In genomic region chr5:53339962-53340540, GRCh38 we compare ENCODE assay signal across 19 cellular contexts.
"Had no signal": no experiment of that assay in that cellular context is flagged by ENCODE, and none has a peak within 500 bp of the region (broad histone marks: within the 10 kb centered on the region; RNA-seq: fewer than 3 reads in every experiment).

No MANE protein-coding gene starts in this region.

- H3K27ac ChIP-seq: gastrocnemius medialis, upper lobe of left lung had no signal

- ATAC-seq: activated CD8-positive, alpha-beta memory T cell treated with anti-CD3 and anti-CD28 coated beads, Interleukin-2, amount 10 ng/mL, durations not matched to agents 7 days and 5 days; gastrocnemius medialis; natural killer cell treated with Interleukin-12 subunit alpha and Interleukin-12 subunit beta and Interleukin-15 and Interleukin-18, amount 100 ng/mL, for 72 hours; stimulated activated naive CD8-positive, alpha-beta T cell treated with anti-CD3 and anti-CD28 coated beads, Interleukin-15, amount 100 ng/mL, for 72 hours had no signal

- H3K4me1 Mint-ChIP-seq: activated CD4-positive, alpha-beta memory T cell treated with anti-CD3 and anti-CD28 coated beads, Interleukin-2, amount 10 ng/mL, durations not matched to agents 7 days and 5 days; activated CD8-positive, alpha-beta memory T cell treated with anti-CD3 and anti-CD28 coated beads, Interleukin-2, amount 10 ng/mL, durations not matched to agents 7 days and 5 days; brain; central memory CD8-positive, alpha-beta T cell; stimulated activated naive CD8-positive, alpha-beta T cell treated with anti-CD3 and anti-CD28 coated beads, Interleukin-15, amount 100 ng/mL, for 72 hours had no signal

- H3K4me3 Mint-ChIP-seq: activated CD4-positive, alpha-beta memory T cell treated with anti-CD3 and anti-CD28 coated beads, Interleukin-2, amount 10 ng/mL, durations not matched to agents 7 days and 5 days; activated CD8-positive, alpha-beta memory T cell treated with anti-CD3 and anti-CD28 coated beads, Interleukin-2, amount 10 ng/mL, durations not matched to agents 7 days and 5 days; activated naive CD4-positive, alpha-beta T cell treated with anti-CD3 and anti-CD28 coated beads for 36 hours; brain; central memory CD8-positive, alpha-beta T cell; dendritic cell treated with granulocyte-macrophage colony-stimulating factor and Interleukin-4, amounts not matched to agents 40 ng/mL and 50 ng/mL, for 4 days; natural killer cell treated with Interleukin-12 subunit alpha and Interleukin-12 subunit beta and Interleukin-15 and Interleukin-18, amount 100 ng/mL, for 72 hours; stimulated activated naive CD8-positive, alpha-beta T cell treated with anti-CD3 and anti-CD28 coated beads, Interleukin-15, amount 100 ng/mL, for 72 hours had no signal

- H3K27ac Mint-ChIP-seq: activated CD4-positive, alpha-beta memory T cell treated with anti-CD3 and anti-CD28 coated beads, Interleukin-2, amount 10 ng/mL, durations not matched to agents 7 days and 5 days; activated CD8-positive, alpha-beta memory T cell treated with anti-CD3 and anti-CD28 coated beads, Interleukin-2, amount 10 ng/mL, durations not matched to agents 7 days and 5 days; activated naive CD4-positive, alpha-beta T cell treated with anti-CD3 and anti-CD28 coated beads for 36 hours; activated T-helper 2 cell treated with anti-CD3 and anti-CD28 coated beads, Interferon-gamma antibody, Interleukin-2, Interleukin-4, amounts not matched to agents 10 μg/mL and 5 μg/mL and 100 μg/mL, durations not matched to agents 14 hours and 24 hours and 36 hours; brain; dendritic cell treated with granulocyte-macrophage colony-stimulating factor and Interleukin-4, amounts not matched to agents 40 ng/mL and 50 ng/mL, for 4 days; natural killer cell treated with Interleukin-12 subunit alpha and Interleukin-12 subunit beta and Interleukin-15 and Interleukin-18, amount 100 ng/mL, for 72 hours; stimulated activated naive CD8-positive, alpha-beta T cell treated with anti-CD3 and anti-CD28 coated beads, Interleukin-15, amount 100 ng/mL, for 72 hours had no signal

- H3K4me3 ChIP-seq: gastrocnemius medialis, upper lobe of left lung had no signal

- H3K27me3 Mint-ChIP-seq: activated CD4-positive, alpha-beta memory T cell treated with anti-CD3 and anti-CD28 coated beads, Interleukin-2, amount 10 ng/mL, durations not matched to agents 7 days and 5 days; brain; central memory CD8-positive, alpha-beta T cell; dendritic cell treated with granulocyte-macrophage colony-stimulating factor and Interleukin-4, amounts not matched to agents 40 ng/mL and 50 ng/mL, for 4 days; natural killer cell treated with Interleukin-12 subunit alpha and Interleukin-12 subunit beta and Interleukin-15 and Interleukin-18, amount 100 ng/mL, for 72 hours; stimulated activated naive CD8-positive, alpha-beta T cell treated with anti-CD3 and anti-CD28 coated beads, Interleukin-15, amount 100 ng/mL, for 72 hours had no signal

- H3K9me3 Mint-ChIP-seq: activated CD4-positive, alpha-beta memory T cell treated with anti-CD3 and anti-CD28 coated beads, Interleukin-2, amount 10 ng/mL, durations not matched to agents 7 days and 5 days; activated naive CD4-positive, alpha-beta T cell treated with anti-CD3 and anti-CD28 coated beads for 36 hours; activated T-helper 2 cell treated with anti-CD3 and anti-CD28 coated beads, Interferon-gamma antibody, Interleukin-2, Interleukin-4, amounts not matched to agents 10 μg/mL and 5 μg/mL and 100 μg/mL, durations not matched to agents 14 hours and 24 hours and 36 hours; central memory CD8-positive, alpha-beta T cell had no signal

- H3K36me3 ChIP-seq: gastrocnemius medialis, upper lobe of left lung had no signal

- H3K27me3 ChIP-seq: gastrocnemius medialis, upper lobe of left lung had no signal

- DNase-seq: activated CD4-positive, alpha-beta memory T cell treated with anti-CD3 and anti-CD28 coated beads, Interleukin-2, amount 10 ng/mL, durations not matched to agents 7 days and 5 days; activated CD4-positive, alpha-beta T cell treated with anti-CD3 and anti-CD28 coated beads for 48 hours; activated CD4-positive, CD25-positive, alpha-beta regulatory T cell; activated CD8-positive, alpha-beta memory T cell treated with anti-CD3 and anti-CD28 coated beads, Interleukin-2, amount 10 ng/mL, durations not matched to agents 7 days and 5 days; activated naive CD4-positive, alpha-beta T cell treated with anti-CD3 and anti-CD28 coated beads for 36 hours; anterior cingulate cortex; effector memory CD4-positive, alpha-beta T cell; gastrocnemius medialis; head of caudate nucleus; posterior cingulate gyrus; stimulated activated CD4-positive, alpha-beta T cell treated with anti-CD3 and anti-CD28 coated beads, Interleukin-15, amount 100 ng/mL, for 24 hours; stimulated activated CD4-positive, alpha-beta T cell treated with anti-CD3 and anti-CD28 coated beads, Interleukin-2, amount 100 ng/mL, for 48 hours; stimulated activated naive CD8-positive, alpha-beta T cell treated with anti-CD3 and anti-CD28 coated beads, Interleukin-15, amount 100 ng/mL, for 72 hours; upper lobe of left lung had no signal

- H3K36me3 Mint-ChIP-seq: activated CD8-positive, alpha-beta memory T cell treated with anti-CD3 and anti-CD28 coated beads, Interleukin-2, amount 10 ng/mL, durations not matched to agents 7 days and 5 days; brain; natural killer cell treated with Interleukin-12 subunit alpha and Interleukin-12 subunit beta and Interleukin-15 and Interleukin-18, amount 100 ng/mL, for 72 hours had no signal

- H3K9me3 ChIP-seq: gastrocnemius medialis, upper lobe of left lung had no signal

- H3K4me1 ChIP-seq: gastrocnemius medialis, upper lobe of left lung had no signal
